Comparison of ENCODE assay signal across 8 cellular contexts in the genomic region with DNA sequence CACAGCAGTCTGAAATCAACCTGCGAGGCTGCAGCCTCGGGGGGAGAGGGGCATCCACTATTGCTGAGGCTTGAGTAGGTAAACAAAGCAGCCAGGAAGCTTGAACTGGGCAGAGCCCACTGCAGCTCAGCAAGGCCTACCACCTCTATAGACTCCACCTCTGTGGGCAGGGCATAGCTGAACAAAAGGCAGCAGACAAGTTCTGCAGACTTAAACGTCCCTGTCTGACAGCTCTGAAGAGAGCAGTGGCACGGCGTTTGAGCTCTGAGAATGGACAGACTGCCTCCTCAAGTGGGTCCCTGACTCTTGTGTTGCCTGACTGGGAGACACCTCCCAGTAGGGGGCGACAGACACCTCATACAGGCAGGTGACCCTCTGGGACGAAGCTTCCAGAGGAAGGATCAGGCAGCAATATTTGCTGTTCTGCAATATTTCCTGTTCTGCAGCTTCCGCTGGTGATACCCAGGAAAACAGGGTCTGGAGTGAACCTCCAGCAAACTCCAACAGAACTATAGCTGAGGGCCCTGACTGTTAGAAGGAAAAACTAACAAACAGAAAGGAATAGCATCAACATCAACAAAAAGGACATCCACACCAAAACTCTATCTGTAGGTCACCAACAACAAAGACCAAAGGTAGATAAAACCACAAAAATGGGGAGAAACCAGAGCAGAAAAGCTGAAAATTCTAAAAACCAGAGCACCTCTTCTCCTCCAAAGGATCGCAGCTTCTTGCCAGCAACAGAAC. TPM values are rescaled to one million over a fixed set of nuclear protein-coding genes. Genes with fewer than 3 reads are reported as not detected.
DNase-seq lines count a peak whose midpoint lies in the region; ATAC-seq and TF ChIP-seq lines count a peak whose summit lies in the region.
"Not testable (repeated sequence)": the region's sequence is repeated elsewhere in the genome, so short reads cannot be mapped to it uniquely, and the experiment has no call there.

No MANE protein-coding gene starts in this region.

- BruUV-seq in Caco-2 (replicated peaks; lab: Mats Ljungman, UMichigan) = not testable (repeated sequence)

- ATAC-seq in central memory CD8-positive, alpha-beta T cell (replicated peaks; ENCODE audit: extremely low read depth, poor library complexity, severe bottlenecking) = not testable (repeated sequence)
- ATAC-seq in stimulated activated naive B cell treated with anti-CD40 and anti-IgM and Interleukin-4, amounts not matched to agents 10 μg/mL and 1 μg/mL and 100 μg/mL, for 72 hours (replicated peaks) = peak in 1 of 2 donors; percentile 41

- not testable (repeated sequence) for H3K4me2 ChIP-seq in Karpas-422 (ENCODE audit: low read depth, low read length, poor library complexity, severe bottlenecking)

- intact Hi-C loops in Caco-2 (cut with micrococcal nuclease; ENCODE audit: unreplicated experiment) = loop anchor here (1.0 to 10.0 kb wide), 3 partner anchors 53 to 255 kb away; a partner anchor contains a TSS

- H3K36me3 Mint-ChIP-seq in Caco-2 (ENCODE audit: insufficient read depth, unreplicated experiment); central memory CD8-positive, alpha-beta T cell (ENCODE audit: insufficient read depth); immature natural killer cell; progenitor cell of endocrine pancreas (ENCODE audit: insufficient read depth); stimulated activated naive B cell treated with anti-CD40 and anti-IgM and Interleukin-4, amounts not matched to agents 10 μg/mL and 1 μg/mL and 100 μg/mL, for 72 hours: not testable (repeated sequence)

- H3K9me2 ChIP-seq in Karpas-422 (replicated peaks; ENCODE audit: insufficient read depth, low read length) = not testable (repeated sequence)

- POLR2A ChIA-PET in Caco-2 (lab: Charles Lee) = interaction anchor here (1.0 kb wide), 1 partner anchor 120 kb away, joined by 4 read pairs; no protein-coding TSS in a partner anchor

- not testable (repeated sequence) for H3K79me2 ChIP-seq in Karpas-422 (ENCODE audit: low read length)

- not testable (repeated sequence) for H3K4me1 Mint-ChIP-seq in Caco-2 (ENCODE audit: low read depth, unreplicated experiment); central memory CD8-positive, alpha-beta T cell; immature natural killer cell; progenitor cell of endocrine pancreas (ENCODE audit: low read depth); stimulated activated naive B cell treated with anti-CD40 and anti-IgM and Interleukin-4, amounts not matched to agents 10 μg/mL and 1 μg/mL and 100 μg/mL, for 72 hours

- H3K27ac ChIP-seq in Karpas-422 (ENCODE audit: low read length); SJCRH30: not testable (repeated sequence)

- H3K27me3 ChIP-seq in Caco-2 (replicated peaks; ENCODE audit: control insufficient read depth, insufficient read depth, low read length); Karpas-422 (ENCODE audit: low read length); SJCRH30: not testable (repeated sequence)

- TF ChIP-seq CTCF in Caco-2 (IDR thresholded peaks at IDR 0.05; ENCODE audit: insufficient read depth in 1 of 2, low read depth in 1 of 2, low read length in 1 of 2, severe bottlenecking in 1 of 2, unreplicated experiment in 1 of 2) (peak; percentile 44 to 60), progenitor cell of endocrine pancreas (IDR thresholded peaks at IDR 0.05; ENCODE audit: unreplicated experiment) (peak; percentile 78)

- peak; percentile 79 to 86 for DNase-seq in Caco-2
- peak; percentile 76 for DNase-seq in Karpas-422
- DNase-seq in SJCRH30 = peak; percentile 89 to 90
- DNase-seq in activated CD8-positive, alpha-beta memory T cell treated with anti-CD3 and anti-CD28 coated beads, Interleukin-2, amount 50 U/mL, for 4 hours = peak; percentile 79
- peak; percentile 47 to 56 for DNase-seq in central memory CD8-positive, alpha-beta T cell (ENCODE audit: low spot score in 2 of 2)
- peak; percentile 57 to 61 (median 59) for DNase-seq in immature natural killer cell
- DNase-seq in progenitor cell of endocrine pancreas (ENCODE audit: low spot score, unreplicated experiment) = peak; percentile 61
- peak; percentile 49 for DNase-seq in stimulated activated naive B cell treated with anti-CD40 and anti-IgM and Interleukin-4, amounts not matched to agents 10 μg/mL and 1 μg/mL and 100 μg/mL, for 72 hours

- H3K27ac Mint-ChIP-seq in Caco-2 (ENCODE audit: unreplicated experiment); central memory CD8-positive, alpha-beta T cell (ENCODE audit: low read depth); immature natural killer cell: not testable (repeated sequence)
- peak overlapping the region; percentile 21 for H3K27ac Mint-ChIP-seq in progenitor cell of endocrine pancreas
- peak overlapping the region; percentile 53 for H3K27ac Mint-ChIP-seq in stimulated activated naive B cell treated with anti-CD40 and anti-IgM and Interleukin-4, amounts not matched to agents 10 μg/mL and 1 μg/mL and 100 μg/mL, for 72 hours

- not testable (repeated sequence) for H3K4me3 Mint-ChIP-seq in Caco-2 (ENCODE audit: unreplicated experiment); central memory CD8-positive, alpha-beta T cell; immature natural killer cell; progenitor cell of endocrine pancreas (ENCODE audit: low read depth); stimulated activated naive B cell treated with anti-CD40 and anti-IgM and Interleukin-4, amounts not matched to agents 10 μg/mL and 1 μg/mL and 100 μg/mL, for 72 hours

- not testable (repeated sequence) for H3K9me3 Mint-ChIP-seq in Caco-2 (ENCODE audit: unreplicated experiment); central memory CD8-positive, alpha-beta T cell; immature natural killer cell; progenitor cell of endocrine pancreas (ENCODE audit: low read depth); stimulated activated naive B cell treated with anti-CD40 and anti-IgM and Interleukin-4, amounts not matched to agents 10 μg/mL and 1 μg/mL and 100 μg/mL, for 72 hours

- not testable (repeated sequence) for H3K4me1 ChIP-seq in Caco-2; Karpas-422 (ENCODE audit: low read length); SJCRH30

- not testable (repeated sequence) for H3K36me3 ChIP-seq in Caco-2 (ENCODE audit: control insufficient read depth, insufficient read depth, low read length); Karpas-422 (ENCODE audit: insufficient read depth, low read length); SJCRH30

- H3K27me3 Mint-ChIP-seq in Caco-2 (ENCODE audit: insufficient read depth, unreplicated experiment); immature natural killer cell (ENCODE audit: low read depth in 3 of 3); progenitor cell of endocrine pancreas: not testable (repeated sequence)
- H3K27me3 Mint-ChIP-seq in central memory CD8-positive, alpha-beta T cell = peaks cover 14% of the 10 kb centered on the region
- peaks cover 6 to 13% of the 10 kb centered on the region in 2 donors for H3K27me3 Mint-ChIP-seq in stimulated activated naive B cell treated with anti-CD40 and anti-IgM and Interleukin-4, amounts not matched to agents 10 μg/mL and 1 μg/mL and 100 μg/mL, for 72 hours

- not testable (repeated sequence) for H3K9me3 ChIP-seq in Caco-2; Karpas-422 (ENCODE audit: low read length); SJCRH30 (replicated peaks)

- not testable (repeated sequence) for H3K9ac ChIP-seq in Karpas-422 (ENCODE audit: low read length)

- not testable (repeated sequence) for H3K4me3 ChIP-seq in Caco-2 (ENCODE audit: low read depth, low read length); Karpas-422 (ENCODE audit: low read length)
- peak overlapping the region; percentile 26 for H3K4me3 ChIP-seq in SJCRH30

- H2AFZ ChIP-seq in Karpas-422 (ENCODE audit: low read length) = not testable (repeated sequence)

- not testable (repeated sequence) for H4K20me1 ChIP-seq in Karpas-422 (ENCODE audit: insufficient read depth, low read depth, low read length)

- CTCF ChIA-PET in Caco-2 (lab: Charles Lee) = interaction anchor here (0.7 to 2.5 kb wide), 7 partner anchors 11 to 263 kb away, joined by 3 to 68 read pairs (median 5); no protein-coding TSS in a partner anchor

RNA-seq across cellular contexts. Expression of a gene that starts 15.9 kb away (rescaled TPM):
- total RNA-seq in Caco-2 (2022) (41.6 and 46.6 TPM in 2 replicates), progenitor cell of endocrine pancreas (47.2 and 48.4 TPM in 2 replicates)
- 42.7 and 77.2 TPM in 2 replicates for total RNA-seq in Karpas-422 (2014; rRNA removed; shearing (Covaris generic); ENCODE audit: low replicate concordance)
- 155 TPM in 2 replicates for total RNA-seq in SJCRH30 (2014; rRNA removed; shearing (Covaris generic))
- 100 to 1,000 TPM; 267 to 445 (median 321) TPM for polyA plus RNA-seq in immature natural killer cell

RNA-seq across cellular contexts. Expression of a gene that starts 52.8 kb away (rescaled TPM):
- 9.2 and 10.5 TPM in 2 replicates for total RNA-seq in Caco-2 (2022)
- total RNA-seq in Karpas-422 (2014; rRNA removed; shearing (Covaris generic); ENCODE audit: low replicate concordance) = 8.5 and 12.9 TPM in 2 replicates
- 29.7 and 31.8 TPM in 2 replicates for total RNA-seq in SJCRH30 (2014; rRNA removed; shearing (Covaris generic))
- polyA plus RNA-seq in immature natural killer cell = 10 to 100 TPM; 21.7 to 39.7 (median 32.0) TPM
- 7.1 and 8.4 TPM in 2 replicates for total RNA-seq in progenitor cell of endocrine pancreas
